18 cellular contexts compared by ENCODE assay signal in the genomic region with DNA sequence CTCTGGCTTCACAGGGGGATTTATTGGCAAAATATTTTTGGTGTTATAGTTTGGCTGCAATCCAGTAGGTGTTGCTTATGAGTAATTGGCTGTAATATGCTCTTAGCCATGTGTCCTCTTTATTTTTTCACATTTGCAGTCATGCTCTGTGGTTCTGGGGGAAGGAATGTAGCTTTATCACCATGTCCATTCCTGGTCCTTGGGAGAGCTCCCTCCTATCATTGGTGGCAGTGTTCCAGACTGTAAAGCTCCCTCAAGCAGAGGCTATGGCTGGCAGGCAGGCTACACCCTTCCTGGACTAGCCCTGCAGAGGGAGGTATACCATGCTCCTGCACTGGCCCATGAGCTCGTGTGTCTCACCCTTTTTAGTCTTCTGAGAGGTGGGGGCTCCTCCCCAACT.
DNase-seq lines count a peak whose midpoint lies in the region; ATAC-seq, FAIRE-seq and TF ChIP-seq lines count a peak whose summit lies in the region.
"Had no signal": no experiment of that assay in that cellular context is flagged by ENCODE, and none has a peak within 500 bp of the region (broad histone marks: within the 10 kb centered on the region; RNA-seq: fewer than 3 reads in every experiment).

No MANE protein-coding gene starts in this region.

- H3K4ac ChIP-seq in neuronal stem cell (ENCODE audit: low read length) = no peak overlapping the region

- no CpG with 5 or more reads among the region's 1 CpG for WGBS in neuronal stem cell (ENCODE audit: extremely low coverage in 2 of 2, insufficient read length in 2 of 2, insufficient replicate concordance in 1 of 2), 2 donors

- no peaks in the 10 kb centered on the region for H3K27me3 ChIP-seq in neuronal stem cell (ENCODE audit: control insufficient read depth in 3 of 3, insufficient read depth in 3 of 3, low read depth in 1 of 3, low read length in 3 of 3)
- no peaks in the 10 kb centered on the region for H3K27me3 ChIP-seq in right atrium auricular region

- no peak overlapping the region for H4K8ac ChIP-seq in neuronal stem cell (ENCODE audit: low read depth, low read length)

- no peak overlapping the region for H2BK12ac ChIP-seq in neuronal stem cell (ENCODE audit: low read length)

- no peak overlapping the region for H2BK15ac ChIP-seq in neuronal stem cell (ENCODE audit: low read length)

- no peak overlapping the region for H2AK5ac ChIP-seq in neuronal stem cell (ENCODE audit: low read depth, low read length)

- no peak overlapping the region for H2BK5ac ChIP-seq in neuronal stem cell (ENCODE audit: low read length)

- peak overlapping the region; percentile 73 for H3K23ac ChIP-seq in neuronal stem cell (ENCODE audit: low read depth, low read length, poor library complexity)

- no peak overlapping the region for H2BK120ac ChIP-seq in neuronal stem cell (ENCODE audit: low read depth, low read length)

- H3K4me1 ChIP-seq in neuronal stem cell (ENCODE audit: control insufficient read depth in 2 of 2, insufficient read depth in 1 of 2, low read depth in 1 of 2, low read length in 2 of 2) (no peaks in the 10 kb centered on the region), right atrium auricular region (no peaks in the 10 kb centered on the region)
- H3K4me1 ChIP-seq: parathyroid adenoma had no signal

- no peak overlapping the region for H2AFZ ChIP-seq in neuronal stem cell (ENCODE audit: low read length)
- H2AFZ ChIP-seq: GM23248, parathyroid adenoma had no signal

- H4K91ac ChIP-seq in neuronal stem cell (ENCODE audit: low read depth, low read length, poor library complexity) = no peak overlapping the region

- no peak overlapping the region for H3K14ac ChIP-seq in neuronal stem cell (ENCODE audit: low read length)

- no peak overlapping the region for H3K4me2 ChIP-seq in neuronal stem cell (ENCODE audit: insufficient read depth, low read length, poor library complexity, severe bottlenecking)

- ATAC-seq in GM21619 (IDR thresholded peaks at IDR 0.05; ENCODE audit: unreplicated experiment) = no peak

- H3K36me3 ChIP-seq in neuronal stem cell (replicated peaks in 1 of 2; ENCODE audit: control insufficient read depth in 2 of 2, insufficient read depth in 2 of 2, low read length in 2 of 2) (no peaks in the 10 kb centered on the region), right atrium auricular region (no peaks in the 10 kb centered on the region)

- no peak overlapping the region for H3K27ac ChIP-seq in neuronal stem cell (replicated peaks; ENCODE audit: low read length)
- H3K27ac ChIP-seq in right atrium auricular region = no peak overlapping the region
- H3K27ac ChIP-seq: C4-2B, GM23248, parathyroid adenoma had no signal

- no peak for FAIRE-seq in RCC 7860 (lab: Jason Lieb, UNC)
- FAIRE-seq: endometrium had no signal

- H3K79me1 ChIP-seq in neuronal stem cell (ENCODE audit: low read depth, low read length) = peaks cover 2% of the 10 kb centered on the region

- H3K4me3 ChIP-seq in epithelial cell of esophagus (ENCODE audit: low read length) (no peak overlapping the region), neuronal stem cell (ENCODE audit: low read length in 2 of 2) (no peak overlapping the region), right atrium auricular region (no peak overlapping the region)
- H3K4me3 ChIP-seq: GM23248 had no signal

- peak overlapping the region; percentile 27 for H3K9ac ChIP-seq in neuronal stem cell (ENCODE audit: low read depth, low read length, poor library complexity)
- H3K9ac ChIP-seq: GM23248, parathyroid adenoma had no signal

- H3K9me3 ChIP-seq in neuronal stem cell (replicated peaks in 1 of 2; ENCODE audit: control insufficient read depth in 2 of 2, insufficient read depth in 1 of 2, low read depth in 1 of 2, low read length in 2 of 2) (no peaks in the 10 kb centered on the region), right atrium auricular region (peaks cover 0 to 7% of the 10 kb centered on the region in 2 donors)

- peak overlapping the region; percentile 41 for H3K18ac ChIP-seq in neuronal stem cell (ENCODE audit: low read length)

- intact Hi-C loops in cardiac septum (cut with DNase I) = no loop called here

- peak; percentile 6 for TF ChIP-seq CTCF in epithelial cell of esophagus (IDR thresholded peaks at IDR 0.05; ENCODE audit: insufficient read depth, low read depth, low read length, missing control alignments)
- no peak for TF ChIP-seq CTCF in right atrium auricular region (IDR thresholded peaks at IDR 0.05)

- DNase-seq in HK-2 (ENCODE audit: unreplicated experiment) (peak; percentile 10), RCC 7860 (ENCODE audit: low spot score) (peak; percentile 47), epithelial cell of esophagus (ENCODE audit: low read depth) (peak; percentile 29), neuronal stem cell (ENCODE audit: low spot score) (no peak), NOMO-1 (lab: John Stamatoyannopoulos, UW; ENCODE audit: unreplicated experiment in 2 of 2) (no peak), right atrium auricular region (ENCODE audit: low spot score) (no peak), cardiac septum (ENCODE audit: low spot score) (no peak)
- DNase-seq: activated CD4-positive, CD25-positive, alpha-beta regulatory T cell treated with anti-CD3 and anti-CD28 coated beads, Interleukin-2, amount 50 U/mL, for 72 hours; activated naive CD4-positive, alpha-beta T cell treated with Interleukin-2 at 50 U/mL for 16 hours; DND-41; GM23248; NCI-H1092 treated with DMSO at 0.1 percent for 48 hours; substantia nigra; SW 1271 had no signal

Comparison
In these comparisons a context has a peak if more than half of its experiments do, and no peak if none do; other contexts are left out.
1. DNase-seq: peak in HK-2 (single experiment), RCC 7860 (single experiment) and epithelial cell of esophagus (single experiment); none in neuronal stem cell (single experiment), NOMO-1 (0 of 2), right atrium auricular region (single experiment) and cardiac septum (single experiment).